Comparison of ENCODE assay signal across 2 cellular contexts in the genomic region with DNA sequence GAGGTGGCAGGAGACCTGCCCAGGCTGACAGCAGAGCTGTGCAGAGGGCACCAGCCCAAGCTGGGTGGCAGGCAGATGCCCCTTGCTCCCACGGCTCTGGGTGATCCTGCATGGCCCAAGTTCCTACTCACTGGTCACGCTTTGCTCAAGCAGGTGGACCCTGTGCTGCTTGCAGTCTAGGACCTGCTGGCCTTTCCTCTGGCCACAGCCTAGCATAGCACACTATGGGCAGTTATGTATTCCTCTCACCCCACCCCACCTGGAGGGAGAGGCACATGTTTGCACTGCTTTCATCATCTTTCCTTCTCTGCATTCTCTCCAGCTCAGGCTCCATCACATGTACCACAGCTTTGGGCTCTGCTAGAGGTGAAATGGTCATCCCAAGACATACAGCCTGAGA.
TF ChIP-seq lines count a peak whose summit lies in the region.

No MANE protein-coding gene starts in this region.

TF ChIP-seq in IMR-90, 13 proteins besides CTCF, POLR2A, EP300 and RAD21:
- TF ChIP-seq NFE2L2 (IDR thresholded peaks at IDR 0.05; ENCODE audit: low read depth, low read length) (no peak), RCOR1 (IDR thresholded peaks at IDR 0.05; ENCODE audit: insufficient replicate concordance, low read length) (no peak), BHLHE40 (IDR thresholded peaks at IDR 0.05; ENCODE audit: low read depth, low read length) (no peak), MAFK (IDR thresholded peaks at IDR 0.05; ENCODE audit: low read depth, low read length) (no peak), CHD1 (IDR thresholded peaks at IDR 0.05; ENCODE audit: low read depth, low read length) (no peak), MXI1 (IDR thresholded peaks at IDR 0.05; ENCODE audit: borderline replicate concordance, low read depth, low read length) (no peak)

TF ChIP-seq in H1, 55 proteins besides CTCF, POLR2A, EP300 and RAD21:
- TF ChIP-seq KDM4A (IDR thresholded peaks at IDR 0.05; ENCODE audit: low read depth, low read length, severe bottlenecking), result no peak
- TF ChIP-seq EGR1 (IDR thresholded peaks at IDR 0.05; ENCODE audit: borderline replicate concordance, low read depth, low read length), result no peak
- TF ChIP-seq SIX5 (IDR thresholded peaks at IDR 0.05; ENCODE audit: low read depth, low read length), result no peak
- no peak for TF ChIP-seq NANOG (IDR thresholded peaks at IDR 0.05; ENCODE audit: insufficient read depth, low read depth, low read length, poor library complexity, severe bottlenecking)
- no peak for TF ChIP-seq HDAC6 (IDR thresholded peaks at IDR 0.05; ENCODE audit: low read depth, low read length)
- no peak for TF ChIP-seq TEAD4 (IDR thresholded peaks at IDR 0.05; ENCODE audit: low read depth, low read length)
